Comparison of ENCODE assay signal across 8 cellular contexts in genomic region chr2:101697124-101697793, GRCh38. TPM values are rescaled to one million over a fixed set of nuclear protein-coding genes. Genes with fewer than 3 reads are reported as not detected.
DNase-seq lines count a peak whose midpoint lies in the region; ATAC-seq, FAIRE-seq and TF ChIP-seq lines count a peak whose summit lies in the region.

Gene MAP4K4, plus strand, starts transcription at chr2:101697707. Its CDS starts 374 bp downstream, at chr2:101698081.

- H3K4me3 Mint-ChIP-seq in activated CD4-positive, alpha-beta memory T cell treated with anti-CD3 and anti-CD28 coated beads for 36 hours = peak within 1 kb of the TSS; percentile 79

- no peaks in the 10 kb centered on the region for H3K36me3 ChIP-seq in left lung

- H3K27ac ChIP-seq in dorsolateral prefrontal cortex (peak within 1 kb of the TSS; percentile 75 to 98 (median 96)), left lung (peak within 1 kb of the TSS; percentile 78 to 85)

- POLR2A ChIA-PET in activated CD4-positive, alpha-beta memory T cell treated with anti-CD3 and anti-CD28 coated beads for 36 hours (lab: Charles Lee) = interaction anchor here (0.6 to 4.3 kb wide), 9 partner anchors 9 to 223 kb away, joined by 3 to 43 read pairs (median 4); partner anchors contain the start of gene RFX8

- ATAC-seq in HG03108 (IDR thresholded peaks at IDR 0.05; ENCODE audit: unreplicated experiment) = peak; percentile 47
- peak; percentile 83 for ATAC-seq in left lung
- ATAC-seq in HG03280 (IDR thresholded peaks at IDR 0.05; ENCODE audit: unreplicated experiment) = no peak

- peaks cover 3% of the 10 kb centered on the region for H3K9me3 Mint-ChIP-seq in activated CD4-positive, alpha-beta memory T cell treated with anti-CD3 and anti-CD28 coated beads for 36 hours

- no peaks in the 10 kb centered on the region for H3K27me3 ChIP-seq in dorsolateral prefrontal cortex
- H3K27me3 ChIP-seq in left lung = peaks cover 0 to 8% of the 10 kb centered on the region in 2 donors

- peaks cover 26% of the 10 kb centered on the region for H3K4me1 Mint-ChIP-seq in activated CD4-positive, alpha-beta memory T cell treated with anti-CD3 and anti-CD28 coated beads for 36 hours (ENCODE audit: low read depth)

- H3K4me3 ChIP-seq in dorsolateral prefrontal cortex (peak within 1 kb of the TSS; percentile 62 to 92 (median 78)), left lung (peak within 1 kb of the TSS; percentile 54 to 68)

- H3K9me3 ChIP-seq in left lung = peaks cover 0 to 6% of the 10 kb centered on the region in 2 donors

- peak in 54 of 56 donors; percentile 13 to 74 (median 50) for TF ChIP-seq CTCF in dorsolateral prefrontal cortex (IDR thresholded peaks at IDR 0.05 in 54 of 56, conservative IDR thresholded peaks at IDR 0.05 in 2 of 56; ENCODE audit: low read depth in 1 of 56, partially characterized antibody in 56 of 56)
- TF ChIP-seq CTCF in left lung (IDR thresholded peaks at IDR 0.05) = peak in 1 of 2 donors; percentile 9

- DNase-seq in GM12891 (ENCODE audit: insufficient read length, low spot score) (peak; percentile 35), NCI-H748 treated with DMSO at 0.1 percent for 48 hours (lab: John Stamatoyannopoulos, UW) (peak; percentile 13), dorsolateral prefrontal cortex (peak; percentile 71 to 87 (median 78)), left lung (peak; percentile 89 to 96)
- DNase-seq in activated CD4-positive, alpha-beta memory T cell treated with anti-CD3 and anti-CD28 coated beads for 36 hours = peak; percentile 80
- peak; percentile 73 to 75 for DNase-seq in stimulated activated CD4-positive, alpha-beta T cell treated with anti-CD3 and anti-CD28 coated beads, Interleukin-2, amount 100 ng/mL, for 24 hours

- peak within 1 kb of the TSS; percentile 78 for H3K27ac Mint-ChIP-seq in activated CD4-positive, alpha-beta memory T cell treated with anti-CD3 and anti-CD28 coated beads for 36 hours

- H3K36me3 Mint-ChIP-seq in activated CD4-positive, alpha-beta memory T cell treated with anti-CD3 and anti-CD28 coated beads for 36 hours = peaks cover 2% of the 10 kb centered on the region

- no peak for TF ChIP-seq POLR2A in GM12891 (IDR thresholded peaks at IDR 0.05; ENCODE audit: low read depth, low read length)

- H3K4me1 ChIP-seq in left lung = peaks cover 0 to 46% of the 10 kb centered on the region in 2 donors

- no peak for FAIRE-seq in GM12891 (lab: Jason Lieb, UNC)

- no peaks in the 10 kb centered on the region for H3K27me3 Mint-ChIP-seq in activated CD4-positive, alpha-beta memory T cell treated with anti-CD3 and anti-CD28 coated beads for 36 hours

- intact Hi-C loops in activated CD4-positive, alpha-beta memory T cell treated with anti-CD3 and anti-CD28 coated beads for 36 hours (cut with micrococcal nuclease) = no loop called here
- intact Hi-C loops in dorsolateral prefrontal cortex (cut with DNase I) (loop anchor here (1.0 to 10.0 kb wide), 10 partner anchors 45 to 352 kb away; no protein-coding TSS in a partner anchor), left lung (cut with DNase I) (loop anchor here in 1 of 2 donors (5.0 to 10.0 kb wide), 2 partner anchors 135 to 172 kb away; no protein-coding TSS in a partner anchor)

- CTCF ChIA-PET in activated CD4-positive, alpha-beta memory T cell treated with anti-CD3 and anti-CD28 coated beads for 36 hours (lab: Charles Lee) = interaction anchor here (0.6 to 3.3 kb wide), 11 partner anchors 14 to 355 kb away, joined by 3 to 17 read pairs (median 3); no protein-coding TSS in a partner anchor

TF ChIP-seq in GM12891, 5 proteins besides CTCF, POLR2A, EP300 and RAD21:
- TF ChIP-seq POLR2AphosphoS5 (IDR thresholded peaks at IDR 0.05; ENCODE audit: low read depth, low read length) (no peak), SPI1 (IDR thresholded peaks at IDR 0.05; ENCODE audit: low read depth, low read length) (no peak), TAF1 (IDR thresholded peaks at IDR 0.05; ENCODE audit: low read depth, low read length) (no peak), POU2F2 (IDR thresholded peaks at IDR 0.05; ENCODE audit: low read depth, low read length) (peak; percentile 22; the same call in 1 of the 2 replicates), PAX5 (IDR thresholded peaks at IDR 0.05; ENCODE audit: insufficient read depth, low read length, severe bottlenecking) (no peak)
TF ChIP-seq in GM12891: peak in this region for 1.

RNA-seq across cellular contexts. Expression of gene MAP4K4, which starts in this region (rescaled TPM):
- polyA plus RNA-seq in GM12891 (2012; ENCODE audit: low read depth, missing spikeins) = 1.3 TPM
- 10 to 100 TPM; 42.1 to 43.4 TPM for total RNA-seq in activated CD4-positive, alpha-beta memory T cell treated with anti-CD3 and anti-CD28 coated beads for 36 hours
- total RNA-seq in dorsolateral prefrontal cortex (100 to 1,000 TPM; 137 to 701 (median 262) TPM), left lung (10 to 100 TPM; 80.2 to 83.4 TPM)

Comparison
In these comparisons a context has a peak if more than half of its experiments do, and no peak if none do; other contexts are left out.
1. DNase-seq: peak in every context shown above with its lines; median percentile 92 in left lung; 80 in activated CD4-positive, alpha-beta memory T cell treated with anti-CD3 and anti-CD28 coated beads for 36 hours; 78 in dorsolateral prefrontal cortex; 74 in stimulated activated CD4-positive, alpha-beta T cell treated with anti-CD3 and anti-CD28 coated beads, Interleukin-2, amount 100 ng/mL, for 24 hours; 35 in GM12891; 13 in NCI-H748 treated with DMSO at 0.1 percent for 48 hours.